20 cellular contexts compared by ENCODE assay signal in genomic region chrX:9805956-9806355, GRCh38. TPM values are rescaled to one million over a fixed set of nuclear protein-coding genes. Genes with fewer than 3 reads are reported as not detected.
DNase-seq lines count a peak whose midpoint lies in the region; ATAC-seq, FAIRE-seq and TF ChIP-seq lines count a peak whose summit lies in the region.
"Had no signal": no experiment of that assay in that cellular context is flagged by ENCODE, and none has a peak within 500 bp of the region (broad histone marks: within the 10 kb centered on the region; RNA-seq: fewer than 3 reads in every experiment).

No MANE protein-coding gene starts in this region.

- H3K9me3 ChIP-seq in IMR-90 (ENCODE audit: control insufficient read depth, insufficient read depth, low read length), result no peaks in the 10 kb centered on the region; the same call in 1 of the 2 replicates
- no peaks in the 10 kb centered on the region for H3K9me3 ChIP-seq in pancreas
- H3K9me3 ChIP-seq: BE2C, Caco-2, HAP-1 had no signal

- H3K4ac ChIP-seq in IMR-90 (ENCODE audit: low read depth, low read length), result no peak overlapping the region

- no peak overlapping the region for H2AK9ac ChIP-seq in IMR-90 (replicated peaks; ENCODE audit: low read depth, low read length, poor library complexity)

- H2BK5ac ChIP-seq in IMR-90 (ENCODE audit: low read depth, low read length, poor library complexity, severe bottlenecking), result no peak overlapping the region

- no peaks in the 10 kb centered on the region for H3K27me3 Mint-ChIP-seq in activated T-cell treated with anti-CD3 and anti-CD28 coated beads, Interleukin-2, amount 50 U/mL, for 4 hours (ENCODE audit: low read depth)
- H3K27me3 Mint-ChIP-seq: CD4-positive, alpha-beta T cell had no signal

- TF ChIP-seq RAD21 in IMR-90 (IDR thresholded peaks at IDR 0.05; ENCODE audit: low read length), result no peak

- ATAC-seq in IMR-90 (ENCODE audit: low read depth) (no peak; the same call in 1 of the 2 replicates), pancreas (no peak)
- ATAC-seq in activated T-cell treated with anti-CD3 and anti-CD28 coated beads, Interleukin-2, amount 50 U/mL, for 4 hours, result no peak

- no TSS peak for BruUV-seq in IMR-90 (replicated peaks; lab: Mats Ljungman, UMichigan)

- H3K56ac ChIP-seq in IMR-90 (ENCODE audit: extremely low read depth, insufficient read depth, low read length), result no peak overlapping the region

- WGBS in IMR-90 (ENCODE audit: extremely low coverage in 2 of 2, insufficient read length in 1 of 2), 2 experiments, result 100% methylated on average over 2 of the region's 7 CpGs; no CpG with 5 or more reads in 1 of the 2 experiments
- WGBS in pancreas, 2 donors, result 91 to 99% methylated on average over 7 of the region's 7 CpGs

- FAIRE-seq in pancreas (lab: Jason Lieb, UNC), result no peak
- FAIRE-seq: A204.1, GM12892, GM18507 had no signal

- TF ChIP-seq CTCF in IMR-90 (conservative IDR thresholded peaks at IDR 0.05; ENCODE audit: low read depth, low read length), result no peak
- no peak for TF ChIP-seq CTCF in NB4 (IDR thresholded peaks at IDR 0.05; ENCODE audit: low read depth, low read length)
- no peak for TF ChIP-seq CTCF in pancreas (IDR thresholded peaks at IDR 0.05)

- intact Hi-C loops in IMR-90 (cut with micrococcal nuclease) (no loop called here), pancreas (cut with DNase I) (no loop called here)

- TF ChIP-seq POLR2A in IMR-90 (IDR thresholded peaks at IDR 0.05; ENCODE audit: low read depth, low read length), result no peak
- TF ChIP-seq POLR2A in NB4 (IDR thresholded peaks at IDR 0.05; ENCODE audit: extremely low read depth, insufficient read length), result no peak

- H3K4me2 ChIP-seq in IMR-90 (ENCODE audit: low read depth, low read length), result no peak overlapping the region

- no peak overlapping the region for H2AFZ ChIP-seq in IMR-90 (replicated peaks; ENCODE audit: low read length, poor library complexity)
- H2AFZ ChIP-seq: GM23248 had no signal

- H3K36me3 ChIP-seq in IMR-90 (ENCODE audit: control insufficient read depth, insufficient read depth, low read length) (no peaks in the 10 kb centered on the region), pancreas (no peaks in the 10 kb centered on the region)
- H3K36me3 ChIP-seq: BE2C, HAP-1 had no signal

- H2BK15ac ChIP-seq in IMR-90 (ENCODE audit: low read depth, low read length), result no peak overlapping the region

- no peak overlapping the region for H2AK5ac ChIP-seq in IMR-90 (ENCODE audit: low read depth, low read length)

- CTCF ChIA-PET in IMR-90 (lab: Yijun Ruan, JAX), result no interaction called here

- no peak overlapping the region for H3K18ac ChIP-seq in IMR-90 (ENCODE audit: low read depth, low read length)

- H2BK20ac ChIP-seq in IMR-90 (ENCODE audit: low read depth, low read length), result no peak overlapping the region

- in situ Hi-C loops in IMR-90 (cut with MboI; ENCODE audit: low sequenced_read_pairs), result no loop called here

- H3K4me1 Mint-ChIP-seq in activated T-cell treated with anti-CD3 and anti-CD28 coated beads, Interleukin-2, amount 50 U/mL, for 4 hours (ENCODE audit: low read depth), result no peaks in the 10 kb centered on the region

- H3K36me3 Mint-ChIP-seq in activated T-cell treated with anti-CD3 and anti-CD28 coated beads, Interleukin-2, amount 50 U/mL, for 4 hours (ENCODE audit: insufficient read depth), result no peaks in the 10 kb centered on the region

- DNase-seq in IMR-90 (peak; percentile 13), NB4 (ENCODE audit: low read depth) (peak; percentile 8), iris pigment epithelial cell (ENCODE audit: low read depth) (peak; percentile 73), SW480 (ENCODE audit: low spot score) (no peak), pancreas (no peak)
- DNase-seq in activated T-cell treated with anti-CD3 and anti-CD28 coated beads, Interleukin-2, amount 50 U/mL, for 4 hours, result no peak
- DNase-seq: ACHN; BE2C; Caco-2; CD4-positive, alpha-beta T cell; DMS153; DMS79; GDM1; GM23248 had no signal

- H3K9me3 Mint-ChIP-seq in activated T-cell treated with anti-CD3 and anti-CD28 coated beads, Interleukin-2, amount 50 U/mL, for 4 hours, result peaks cover under 1% of the 10 kb centered on the region
- H3K9me3 Mint-ChIP-seq: CD4-positive, alpha-beta T cell had no signal

- no peak overlapping the region for H3K4me3 Mint-ChIP-seq in activated T-cell treated with anti-CD3 and anti-CD28 coated beads, Interleukin-2, amount 50 U/mL, for 4 hours
- H3K4me3 Mint-ChIP-seq: CD4-positive, alpha-beta T cell had no signal

- POLR2A ChIA-PET in IMR-90 (lab: Charles Lee; ENCODE audit: unreplicated experiment), result no interaction called here

- no peak overlapping the region for H3K27ac ChIP-seq in IMR-90 (ENCODE audit: insufficient read depth, low read length)
- no peak overlapping the region for H3K27ac ChIP-seq in pancreas
- H3K27ac ChIP-seq: GM23248 had no signal

- H3K27me3 ChIP-seq in IMR-90 (ENCODE audit: control insufficient read depth, insufficient read depth, low read length), result no peaks in the 10 kb centered on the region
- no peaks in the 10 kb centered on the region for H3K27me3 ChIP-seq in pancreas
- H3K27me3 ChIP-seq: BE2C had no signal

- no peak overlapping the region for H3K9ac ChIP-seq in IMR-90 (ENCODE audit: low read depth, low read length)
- H3K9ac ChIP-seq: GM23248 had no signal

- no peaks in the 10 kb centered on the region for H4K20me1 ChIP-seq in IMR-90 (ENCODE audit: insufficient read depth, low read length)

- H3K14ac ChIP-seq in IMR-90 (replicated peaks; ENCODE audit: low read depth, low read length), result no peak overlapping the region

- dilution Hi-C loops in IMR-90 (cut with HindIII; ENCODE audit: low sequenced_read_pairs, unreplicated experiment), result no loop called here

- H4K5ac ChIP-seq in IMR-90 (ENCODE audit: low read depth, low read length), result no peak overlapping the region

- no peak overlapping the region for H4K8ac ChIP-seq in IMR-90 (ENCODE audit: low read depth in 2 of 2, low read length in 2 of 2)

- no peak overlapping the region for H3K4me3 ChIP-seq in IMR-90 (ENCODE audit: insufficient read depth, low read depth, low read length)
- H3K4me3 ChIP-seq in NB4 (ENCODE audit: low read depth, low read length), result no peak overlapping the region
- H3K4me3 ChIP-seq in pancreas, result no peak overlapping the region
- H3K4me3 ChIP-seq: GM23248, HAP-1 had no signal

- H4K91ac ChIP-seq in IMR-90 (ENCODE audit: insufficient read depth, low read depth, low read length), result no peak overlapping the region

- H3K23ac ChIP-seq in IMR-90 (ENCODE audit: low read depth, low read length), result no peak overlapping the region

- H2BK120ac ChIP-seq in IMR-90 (ENCODE audit: low read depth, low read length), result no peak overlapping the region

- H3K79me1 ChIP-seq in IMR-90 (ENCODE audit: low read depth in 1 of 2, low read length in 2 of 2), result no peaks in the 10 kb centered on the region

- H3K4me1 ChIP-seq in IMR-90 (ENCODE audit: control insufficient read depth, insufficient read depth, low read length) (no peaks in the 10 kb centered on the region), pancreas (no peaks in the 10 kb centered on the region)
- H3K4me1 ChIP-seq: BE2C, Caco-2, HAP-1 had no signal

- H3K9me1 ChIP-seq in IMR-90 (ENCODE audit: insufficient read depth, low read length), result no peaks in the 10 kb centered on the region

TF ChIP-seq in IMR-90, 13 proteins besides CTCF, POLR2A, EP300 and RAD21 (continues in another document):
- TF ChIP-seq USF2 (IDR thresholded peaks at IDR 0.05; ENCODE audit: low read depth, low read length) (no peak), MAFK (IDR thresholded peaks at IDR 0.05; ENCODE audit: low read depth, low read length) (no peak), MAZ (IDR thresholded peaks at IDR 0.05; ENCODE audit: borderline replicate concordance, low read depth, low read length) (no peak), MXI1 (IDR thresholded peaks at IDR 0.05; ENCODE audit: borderline replicate concordance, low read depth, low read length) (no peak), ELK1 (IDR thresholded peaks at IDR 0.05; ENCODE audit: borderline replicate concordance, low read depth, low read length) (no peak), RFX5 (IDR thresholded peaks at IDR 0.05; ENCODE audit: low read depth, low read length) (no peak), CHD1 (IDR thresholded peaks at IDR 0.05; ENCODE audit: low read depth, low read length) (no peak), RCOR1 (IDR thresholded peaks at IDR 0.05; ENCODE audit: insufficient replicate concordance, low read length) (no peak), SMC3 (IDR thresholded peaks at IDR 0.05; ENCODE audit: low read depth, low read length) (no peak), BHLHE40 (IDR thresholded peaks at IDR 0.05; ENCODE audit: low read depth, low read length) (no peak), NFE2L2 (IDR thresholded peaks at IDR 0.05; ENCODE audit: low read depth, low read length) (no peak)

RNA-seq across cellular contexts. Expression of gene SHROOM2, which starts 19.7 kb away (rescaled TPM):
- 8.1 TPM in 2 replicates for total RNA-seq in IMR-90 (2012; rRNA removed)
- 14.2 and 14.6 TPM in 2 replicates for polyA plus RNA-seq in IMR-90 (2012; rRNA removed)
- 12.7 and 17.2 TPM in 2 replicates for polyA plus RNA-seq in IMR-90 (2012; cell fraction: cytosol; rRNA removed)
- polyA plus RNA-seq in IMR-90 (2012; cell fraction: nucleus; rRNA removed; ENCODE audit: low replicate concordance), result 23.2 and 26.5 TPM in 2 replicates
- total RNA-seq in activated T-cell treated with anti-CD3 and anti-CD28 coated beads, Interleukin-2, amount 50 U/mL, for 4 hours, result under 1 TPM in 1 of 3 donors, not detected in 2; 0.03 TPM
- 1 to 10 TPM; 3.2 to 6.6 (median 4.2) TPM for total RNA-seq in pancreas
- 1 to 10 TPM; 3.3 to 3.8 TPM for polyA plus RNA-seq in pancreas
- total RNA-seq: CD4-positive, alpha-beta T cell; HT-29 had no signal

RNA-seq across cellular contexts. Expression of gene GPR143, which starts 40.3 kb away (rescaled TPM):
- total RNA-seq in IMR-90 (2012; rRNA removed) (not detected in 2 replicates), pancreas (1 to 10 TPM in 3 of 6 donors, under 1 TPM in 3; 0.60 to 1.9 (median 0.92) TPM)
- polyA plus RNA-seq in IMR-90 (2012; rRNA removed) (0.07 and 0.10 TPM in 2 replicates), pancreas (1 to 10 TPM; 1.1 to 1.9 TPM)
- 0.15 TPM in 1 of 2 replicates, not detected in the other for polyA plus RNA-seq in IMR-90 (2012; cell fraction: cytosol; rRNA removed)
- 0.03 TPM in 1 of 2 replicates, not detected in the other for polyA plus RNA-seq in IMR-90 (2012; cell fraction: nucleus; rRNA removed; ENCODE audit: low replicate concordance)
- not detected for total RNA-seq in activated T-cell treated with anti-CD3 and anti-CD28 coated beads, Interleukin-2, amount 50 U/mL, for 4 hours
- total RNA-seq: CD4-positive, alpha-beta T cell; GM23248; H4; HT-29 had no signal
- polyA plus RNA-seq: GM23248 had no signal

Comparison
In these comparisons a context has a peak if more than half of its experiments do, and no peak if none do; other contexts are left out.
1. DNase-seq: peak in IMR-90 (single experiment), NB4 (single experiment) and iris pigment epithelial cell (single experiment); none in SW480 (single experiment), activated T-cell treated with anti-CD3 and anti-CD28 coated beads, Interleukin-2, amount 50 U/mL, for 4 hours (single experiment) and pancreas (0 of 6).